5 cellular contexts compared by ENCODE assay signal in genomic region chr4:155514628-155515027, GRCh38.
"Had no signal": no experiment of that assay in that cellular context is flagged by ENCODE, and none has a peak within 500 bp of the region (broad histone marks: within the 10 kb centered on the region; RNA-seq: fewer than 3 reads in every experiment).

No MANE protein-coding gene starts in this region.

- H3K4me3 ChIP-seq: GM23338 had no signal

- ATAC-seq: GM23338, HepG2 had no signal

- H3K4me2 ChIP-seq: GM23338 had no signal

- DNase-seq: H9, HCEC 1CT had no signal

- H2AFZ ChIP-seq: GM23338 had no signal

- H3K27ac ChIP-seq: HL-60 had no signal
